Comparison of ENCODE assay signal across 15 cellular contexts in genomic region chr12:6197996-6198395, GRCh38. TPM values are rescaled to one million over a fixed set of nuclear protein-coding genes. Genes with fewer than 3 reads are reported as not detected.
DNase-seq lines count a peak whose midpoint lies in the region; ATAC-seq, FAIRE-seq and TF ChIP-seq lines count a peak whose summit lies in the region.
"Had no signal": no experiment of that assay in that cellular context is flagged by ENCODE, and none has a peak within 500 bp of the region (broad histone marks: within the 10 kb centered on the region; RNA-seq: fewer than 3 reads in every experiment).

No MANE protein-coding gene starts in this region.

- no peaks in the 10 kb centered on the region for H3K27me3 ChIP-seq in BLaER1 treated with 17β-estradiol and CSF1 and Interleukin-3, amounts not matched to agents 10 nM and 100 nM
- H3K27me3 ChIP-seq in OCI-LY1 (ENCODE audit: insufficient read depth, low read length): no peaks in the 10 kb centered on the region
- no peaks in the 10 kb centered on the region for H3K27me3 ChIP-seq in hepatocyte
- H3K27me3 ChIP-seq in sigmoid colon: no peaks in the 10 kb centered on the region
- H3K27me3 ChIP-seq: gastrocnemius medialis, SJCRH30 had no signal

- intact Hi-C loops in sigmoid colon (cut with DNase I): no loop called here

- H3K9me3 ChIP-seq in BLaER1 treated with 17β-estradiol and CSF1 and Interleukin-3, amounts not matched to agents 10 nM and 100 nM (replicated peaks in 1 of 11): no peaks in the 10 kb centered on the region
- H3K9me3 ChIP-seq in OCI-LY1 (ENCODE audit: low read length): no peaks in the 10 kb centered on the region
- no peaks in the 10 kb centered on the region for H3K9me3 ChIP-seq in hepatocyte (ENCODE audit: low read depth)
- H3K9me3 ChIP-seq in sigmoid colon: no peaks in the 10 kb centered on the region
- H3K9me3 ChIP-seq: gastrocnemius medialis, SJCRH30 had no signal

- 82% methylated on average over 6 of the region's 6 CpGs for WGBS in hepatocyte (ENCODE audit: low lambda C conversion rate, missing lambda C conversion rate)
- WGBS in sigmoid colon, 2 donors: 33 to 69% methylated on average over 6 of the region's 6 CpGs

- H2AFZ ChIP-seq in OCI-LY1 (ENCODE audit: low read length) (no peak overlapping the region), hepatocyte (no peak overlapping the region)

- peak overlapping the region in 4 of 11 experiments; percentile 25 to 98 (median 92); a peak in 6 of 22 replicates for H3K9ac ChIP-seq in BLaER1 treated with 17β-estradiol and CSF1 and Interleukin-3, amounts not matched to agents 10 nM and 100 nM
- H3K9ac ChIP-seq in OCI-LY1 (ENCODE audit: low read length): no peak overlapping the region; the same call in 1 of the 2 replicates

- H3F3A ChIP-seq in OCI-LY1 (ENCODE audit: insufficient read depth, low read length): no peaks in the 10 kb centered on the region

- DNase-seq in hepatocyte (ENCODE audit: low spot score): no peak
- DNase-seq in sigmoid colon: no peak
- no peak for DNase-seq in D721Med (ENCODE audit: insufficient read length, low spot score)
- no peak for DNase-seq in NAMALWA (ENCODE audit: low spot score)
- DNase-seq: activated CD4-positive, alpha-beta T cell treated with anti-CD3 and anti-CD28 coated beads, Interleukin-2, amount 50 U/mL, for 4 hours; activated T-cell treated with anti-CD3 and anti-CD28 coated beads, Interleukin-2, amount 50 U/mL, for 24 hours; gastrocnemius medialis; immature natural killer cell; SJCRH30 had no signal

- peaks cover 4 to 25% (median 19%) of the 10 kb centered on the region in 11 experiments; a peak in 14 of 22 replicates for H4K20me1 ChIP-seq in BLaER1 treated with 17β-estradiol and CSF1 and Interleukin-3, amounts not matched to agents 10 nM and 100 nM
- H4K20me1 ChIP-seq in OCI-LY1 (ENCODE audit: insufficient read depth, low read length) (no peaks in the 10 kb centered on the region), hepatocyte (ENCODE audit: insufficient read depth, poor library complexity, severe bottlenecking) (no peaks in the 10 kb centered on the region)

- H3K79me2 ChIP-seq in OCI-LY1 (ENCODE audit: insufficient read depth, low read length): 0 out of 2 replicates have a peak, but pooled peaks cover 8% of the 10 kb centered on the region
- H3K79me2 ChIP-seq in hepatocyte: peaks cover 19% of the 10 kb centered on the region

- no peak for ATAC-seq in GM21423 (IDR thresholded peaks at IDR 0.05; ENCODE audit: unreplicated experiment)
- no peak for ATAC-seq in GM18868 (IDR thresholded peaks at IDR 0.05; ENCODE audit: unreplicated experiment)
- ATAC-seq: activated naive CD4-positive, alpha-beta T cell treated with anti-CD3 and anti-CD28 coated beads, Interleukin-2, amount 50 U/mL, for 72 hours; gastrocnemius medialis had no signal

- no peak for FAIRE-seq in D721Med (lab: Jason Lieb, UNC)
- FAIRE-seq: GM19239 had no signal

- TF ChIP-seq EP300 in sigmoid colon (IDR thresholded peaks at IDR 0.05): no peak

- peak overlapping the region in 3 of 11 experiments; percentile 90 to 95 (median 94); a peak in 2 of 22 replicates for H3K27ac ChIP-seq in BLaER1 treated with 17β-estradiol and CSF1 and Interleukin-3, amounts not matched to agents 10 nM and 100 nM
- H3K27ac ChIP-seq in OCI-LY1 (ENCODE audit: low read depth, low read length, poor library complexity, severe bottlenecking) (peak overlapping the region; percentile 66), hepatocyte (peak overlapping the region; percentile 93), sigmoid colon (peak overlapping the region; percentile 95 to 100 (median 98))
- H3K27ac ChIP-seq: SJCRH30 had no signal

- H3K4me1 ChIP-seq in BLaER1 treated with 17β-estradiol and CSF1 and Interleukin-3, amounts not matched to agents 10 nM and 100 nM: peaks cover 65 to 86% (median 76%) of the 10 kb centered on the region in 10 experiments
- peaks cover 49% of the 10 kb centered on the region for H3K4me1 ChIP-seq in OCI-LY1 (ENCODE audit: insufficient read depth, low read length, severe bottlenecking)
- peaks cover 53% of the 10 kb centered on the region for H3K4me1 ChIP-seq in hepatocyte (ENCODE audit: insufficient read depth)
- H3K4me1 ChIP-seq in sigmoid colon: peaks cover 0 to 49% (median 33%) of the 10 kb centered on the region in 4 donors

- H3K4me3 ChIP-seq in BLaER1 treated with 17β-estradiol and CSF1 and Interleukin-3, amounts not matched to agents 10 nM and 100 nM: no peak overlapping the region
- no peak overlapping the region for H3K4me3 ChIP-seq in OCI-LY1 (ENCODE audit: low read depth, low read length, poor library complexity, severe bottlenecking)
- no peak overlapping the region for H3K4me3 ChIP-seq in hepatocyte
- no peak overlapping the region for H3K4me3 ChIP-seq in sigmoid colon
- H3K4me3 ChIP-seq: gastrocnemius medialis, SJCRH30 had no signal

- TF ChIP-seq CTCF in OCI-LY1 (IDR thresholded peaks at IDR 0.05; ENCODE audit: low read length) (no peak), hepatocyte (IDR thresholded peaks at IDR 0.05; ENCODE audit: poor library complexity) (no peak), sigmoid colon (IDR thresholded peaks at IDR 0.05) (no peak), D721Med (IDR thresholded peaks at IDR 0.05; ENCODE audit: insufficient read depth, missing control alignments) (no peak)

- peaks cover 0 to 19% (median 10%) of the 10 kb centered on the region in 11 experiments; a peak in 12 of 22 replicates for H3K36me3 ChIP-seq in BLaER1 treated with 17β-estradiol and CSF1 and Interleukin-3, amounts not matched to agents 10 nM and 100 nM
- no peaks in the 10 kb centered on the region for H3K36me3 ChIP-seq in OCI-LY1 (ENCODE audit: insufficient read depth, low read length)
- no peaks in the 10 kb centered on the region for H3K36me3 ChIP-seq in hepatocyte (replicated peaks; ENCODE audit: insufficient read depth, low read depth)
- no peaks in the 10 kb centered on the region for H3K36me3 ChIP-seq in sigmoid colon
- H3K36me3 ChIP-seq: gastrocnemius medialis, SJCRH30 had no signal

- no peak for TF ChIP-seq POLR2A in sigmoid colon (IDR thresholded peaks at IDR 0.05)

- no peaks in the 10 kb centered on the region for H3K9me2 ChIP-seq in OCI-LY1 (ENCODE audit: low read depth, low read length)
- no peaks in the 10 kb centered on the region for H3K9me2 ChIP-seq in hepatocyte (replicated peaks; ENCODE audit: insufficient read depth)

- peak overlapping the region; percentile 83 to 97 (median 91) for H3K4me2 ChIP-seq in BLaER1 treated with 17β-estradiol and CSF1 and Interleukin-3, amounts not matched to agents 10 nM and 100 nM
- peak overlapping the region; percentile 76; the same call in 1 of the 2 replicates for H3K4me2 ChIP-seq in OCI-LY1 (ENCODE audit: low read length)
- peak overlapping the region; percentile 92 for H3K4me2 ChIP-seq in hepatocyte

RNA-seq across cellular contexts. Expression of gene CD9, which starts 2.2 kb away (rescaled TPM):
- total RNA-seq in hepatocyte (117 and 139 TPM in 2 replicates), sigmoid colon (100 to 1,000 TPM; 240 to 453 (median 303) TPM)
- polyA plus RNA-seq in hepatocyte (166 and 188 TPM in 2 replicates), sigmoid colon (100 to 1,000 TPM; 180 to 548 (median 335) TPM)
